Comparison of ENCODE assay signal across 1 cellular context in the genomic region with DNA sequence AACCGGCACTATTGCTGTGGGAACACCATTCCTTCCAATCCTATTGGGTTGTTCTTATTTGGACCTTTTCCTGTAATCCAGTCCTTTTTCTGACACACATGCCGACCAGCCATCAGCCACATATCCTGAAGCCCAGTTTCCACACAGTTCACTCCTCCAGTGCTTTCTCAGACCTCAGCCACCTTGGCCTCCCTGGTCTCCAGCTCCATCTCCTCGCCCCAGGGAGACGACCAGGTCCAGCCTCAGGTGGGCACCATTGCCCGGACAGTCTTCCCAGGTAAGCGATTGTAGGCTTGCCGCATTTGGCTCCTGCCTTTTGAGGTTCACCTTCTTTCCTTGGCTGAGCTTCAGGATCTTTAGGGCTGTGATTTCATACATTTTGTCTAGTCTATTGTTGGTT.
A peak's percentile ranks its signal among the peaks of the same experiment; 100 is the strongest.
TF ChIP-seq lines count a peak whose summit lies in the region.

No MANE protein-coding gene starts in this region.

TF ChIP-seq in K562, 482 proteins besides CTCF, POLR2A, EP300 and RAD21:
- no peak for TF ChIP-seq TGIF2 (CRISPR knock-in tag; IDR thresholded peaks at IDR 0.05)
- TF ChIP-seq ZNF589 (CRISPR knock-in tag; IDR thresholded peaks at IDR 0.05; ENCODE audit: low read depth): no peak
- no peak for TF ChIP-seq PHTF2 (CRISPR knock-in tag; IDR thresholded peaks at IDR 0.05)
- TF ChIP-seq, protein P1, sequence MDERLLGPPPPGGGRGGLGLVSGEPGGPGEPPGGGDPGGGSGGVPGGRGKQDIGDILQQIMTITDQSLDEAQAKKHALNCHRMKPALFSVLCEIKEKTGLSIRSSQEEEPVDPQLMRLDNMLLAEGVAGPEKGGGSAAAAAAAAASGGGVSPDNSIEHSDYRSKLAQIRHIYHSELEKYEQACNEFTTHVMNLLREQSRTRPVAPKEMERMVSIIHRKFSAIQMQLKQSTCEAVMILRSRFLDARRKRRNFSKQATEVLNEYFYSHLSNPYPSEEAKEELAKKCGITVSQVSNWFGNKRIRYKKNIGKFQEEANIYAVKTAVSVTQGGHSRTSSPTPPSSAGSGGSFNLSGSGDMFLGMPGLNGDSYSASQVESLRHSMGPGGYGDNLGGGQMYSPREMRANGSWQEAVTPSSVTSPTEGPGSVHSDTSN (CRISPR knock-in tag; IDR thresholded peaks at IDR 0.05; ENCODE audit: low read depth): no peak
- TF ChIP-seq, protein P1 (tag; conservative IDR thresholded peaks at IDR 0.05; ENCODE audit: low read depth): no peak
- TF ChIP-seq, protein P2, sequence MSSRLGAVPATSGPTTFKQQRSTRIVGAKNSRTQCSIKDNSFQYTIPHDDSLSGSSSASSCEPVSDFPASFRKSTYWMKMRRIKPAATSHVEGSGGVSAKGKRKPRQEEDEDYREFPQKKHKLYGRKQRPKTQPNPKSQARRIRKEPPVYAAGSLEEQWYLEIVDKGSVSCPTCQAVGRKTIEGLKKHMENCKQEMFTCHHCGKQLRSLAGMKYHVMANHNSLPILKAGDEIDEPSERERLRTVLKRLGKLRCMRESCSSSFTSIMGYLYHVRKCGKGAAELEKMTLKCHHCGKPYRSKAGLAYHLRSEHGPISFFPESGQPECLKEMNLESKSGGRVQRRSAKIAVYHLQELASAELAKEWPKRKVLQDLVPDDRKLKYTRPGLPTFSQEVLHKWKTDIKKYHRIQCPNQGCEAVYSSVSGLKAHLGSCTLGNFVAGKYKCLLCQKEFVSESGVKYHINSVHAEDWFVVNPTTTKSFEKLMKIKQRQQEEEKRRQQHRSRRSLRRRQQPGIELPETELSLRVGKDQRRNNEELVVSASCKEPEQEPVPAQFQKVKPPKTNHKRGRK (tag; IDR thresholded peaks at IDR 0.05): no peak
- 0 out of 2 replicates have a peak, but pooled peaks have one; percentile 2 for TF ChIP-seq ZNF121 (CRISPR knock-in tag; conservative IDR thresholded peaks at IDR 0.05)
- TF ChIP-seq ZNF354B (CRISPR knock-in tag; IDR thresholded peaks at IDR 0.05): no peak
- TF ChIP-seq MTA1 (IDR thresholded peaks at IDR 0.05; ENCODE audit: borderline replicate concordance): no peak
